ENCODE assay signal across 8 cellular contexts in the genomic region with DNA sequence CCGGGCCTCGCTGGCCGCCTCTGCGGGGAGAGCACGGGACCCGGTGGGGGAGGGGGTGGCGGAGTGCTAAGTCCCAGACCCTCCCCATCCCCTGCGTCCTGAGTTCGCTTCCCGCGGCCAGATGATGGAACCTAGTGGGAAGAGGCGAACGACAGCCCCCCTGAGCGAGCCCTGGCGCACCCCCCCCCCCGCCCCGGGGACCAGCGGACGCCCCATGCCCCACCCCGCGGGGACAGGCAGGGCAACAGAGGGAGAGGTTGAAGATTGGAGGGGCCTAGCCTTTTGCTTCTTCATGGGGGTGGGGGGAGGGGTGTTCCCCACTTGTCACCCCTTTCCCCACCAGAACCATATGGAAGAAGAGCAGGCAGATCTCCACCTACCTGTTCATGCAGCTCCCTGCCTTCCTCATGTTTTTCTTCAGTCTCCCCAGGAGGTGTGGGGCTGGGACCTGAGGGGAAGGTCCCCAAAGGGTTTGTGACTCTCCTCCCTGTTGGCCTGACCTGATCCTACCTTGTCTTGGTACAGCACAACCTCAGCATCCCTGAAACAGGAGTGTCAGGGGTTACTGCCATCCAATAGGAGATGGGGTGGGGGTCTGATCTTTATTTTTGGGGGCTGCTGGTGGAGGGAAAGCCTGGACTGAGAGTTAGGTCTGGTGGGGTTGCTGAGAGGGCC. TPM values are rescaled to one million over a fixed set of nuclear protein-coding genes. Genes with fewer than 3 reads are reported as not detected.
DNase-seq lines count a peak whose midpoint lies in the region; ATAC-seq and TF ChIP-seq lines count a peak whose summit lies in the region.

No MANE protein-coding gene starts in this region.

- H3K4me1 ChIP-seq in duodenal mucosa (ENCODE audit: control insufficient read depth in 1 of 2, insufficient read depth in 2 of 2, low read length in 2 of 2) = peaks cover 16 to 23% of the 10 kb centered on the region in 2 donors

- H3K4me3 ChIP-seq in duodenal mucosa (ENCODE audit: low read depth in 1 of 2, low read length in 2 of 2) = peak overlapping the region; percentile 86 to 88

- H3K9me3 ChIP-seq in duodenal mucosa (ENCODE audit: control insufficient read depth in 1 of 2, low read length in 2 of 2) = no peaks in the 10 kb centered on the region

- ATAC-seq in activated CD8-positive, alpha-beta memory T cell treated with anti-CD3 and anti-CD28 coated beads, Interleukin-2, amount 10 ng/mL, durations not matched to agents 7 days and 5 days = peak; percentile 3
- ATAC-seq in GM21447 (IDR thresholded peaks at IDR 0.05; ENCODE audit: unreplicated experiment) (no peak), left lobe of liver (no peak)

- TF ChIP-seq CTCF in nephron (IDR thresholded peaks at IDR 0.05; ENCODE audit: unreplicated experiment in 3 of 3) = no peak

- H3K36me3 Mint-ChIP-seq in activated CD8-positive, alpha-beta memory T cell treated with anti-CD3 and anti-CD28 coated beads, Interleukin-2, amount 10 ng/mL, durations not matched to agents 7 days and 5 days = peaks cover 13% of the 10 kb centered on the region
- H3K36me3 Mint-ChIP-seq in nephron (ENCODE audit: low read depth) = peaks cover 23% of the 10 kb centered on the region

- DNase-seq in activated CD8-positive, alpha-beta memory T cell treated with anti-CD3 and anti-CD28 coated beads, Interleukin-2, amount 10 ng/mL, durations not matched to agents 7 days and 5 days = no peak
- no peak for DNase-seq in activated CD8-positive, alpha-beta memory T cell treated with anti-CD3 and anti-CD28 coated beads, Interleukin-2, amount 50 U/mL, for 4 hours
- peak; percentile 54 for DNase-seq in NCI-H69 (lab: John Stamatoyannopoulos, UW)
- no peak for DNase-seq in NCI-H1105 treated with DMSO at 0.1 percent for 48 hours (lab: John Stamatoyannopoulos, UW)
- DNase-seq in left lobe of liver (ENCODE audit: low spot score) = no peak

- no peaks in the 10 kb centered on the region for H3K9me3 Mint-ChIP-seq in activated CD8-positive, alpha-beta memory T cell treated with anti-CD3 and anti-CD28 coated beads, Interleukin-2, amount 10 ng/mL, durations not matched to agents 7 days and 5 days (ENCODE audit: low read depth)
- H3K9me3 Mint-ChIP-seq in nephron = no peaks in the 10 kb centered on the region

- H3K36me3 ChIP-seq in duodenal mucosa (ENCODE audit: control insufficient read depth in 1 of 2, insufficient read depth in 2 of 2, low read length in 2 of 2) = peaks cover 7 to 11% of the 10 kb centered on the region in 2 donors

- H3K27me3 ChIP-seq in duodenal mucosa (ENCODE audit: control insufficient read depth in 1 of 2, insufficient read depth in 2 of 2, low read length in 2 of 2) = no peaks in the 10 kb centered on the region

- peaks cover 37% of the 10 kb centered on the region for H3K4me1 Mint-ChIP-seq in activated CD8-positive, alpha-beta memory T cell treated with anti-CD3 and anti-CD28 coated beads, Interleukin-2, amount 10 ng/mL, durations not matched to agents 7 days and 5 days
- H3K4me1 Mint-ChIP-seq in nephron = peaks cover 34% of the 10 kb centered on the region

- peak overlapping the region; percentile 82 to 83 for H3K9ac ChIP-seq in duodenal mucosa (ENCODE audit: low read depth in 1 of 2, low read length in 2 of 2)

- H3K27ac Mint-ChIP-seq in activated CD8-positive, alpha-beta memory T cell treated with anti-CD3 and anti-CD28 coated beads, Interleukin-2, amount 10 ng/mL, durations not matched to agents 7 days and 5 days = peak overlapping the region; percentile 87
- H3K27ac Mint-ChIP-seq in nephron = peak overlapping the region; percentile 96 to 100 (median 99)

- peak overlapping the region; percentile 92 for H3K27ac ChIP-seq in duodenal mucosa (ENCODE audit: low read depth, low read length)

- peaks cover under 1% of the 10 kb centered on the region for H3K27me3 Mint-ChIP-seq in activated CD8-positive, alpha-beta memory T cell treated with anti-CD3 and anti-CD28 coated beads, Interleukin-2, amount 10 ng/mL, durations not matched to agents 7 days and 5 days
- no peaks in the 10 kb centered on the region for H3K27me3 Mint-ChIP-seq in nephron (ENCODE audit: low read depth)

- CTCF ChIA-PET in activated CD8-positive, alpha-beta memory T cell treated with anti-CD3 and anti-CD28 coated beads, Interleukin-2, amount 10 ng/mL, durations not matched to agents 7 days and 5 days (lab: Charles Lee) = interaction anchor here (0.9 to 13.9 kb wide), 3 partner anchors 12 to 159 kb away, joined by 4 to 382 read pairs (median 7); partner anchors contain the start of genes KDM3B and KIF20A

- H3K4me3 Mint-ChIP-seq in activated CD8-positive, alpha-beta memory T cell treated with anti-CD3 and anti-CD28 coated beads, Interleukin-2, amount 10 ng/mL, durations not matched to agents 7 days and 5 days = peak overlapping the region; percentile 84
- H3K4me3 Mint-ChIP-seq in nephron = peak overlapping the region; percentile 89 to 95 (median 92)

RNA-seq across cellular contexts. Expression of gene FAM53C, which starts 0.5 kb away (rescaled TPM):
- total RNA-seq in activated CD8-positive, alpha-beta memory T cell treated with anti-CD3 and anti-CD28 coated beads, Interleukin-2, amount 10 ng/mL, durations not matched to agents 7 days and 5 days = 10 to 100 TPM; 30.5 to 33.5 TPM
- 10.4 TPM for total RNA-seq in left lobe of liver

RNA-seq across cellular contexts. Expression of gene CDC25C, which starts 6.9 kb away (rescaled TPM):
- 10 to 100 TPM; 14.9 to 21.3 TPM for total RNA-seq in activated CD8-positive, alpha-beta memory T cell treated with anti-CD3 and anti-CD28 coated beads, Interleukin-2, amount 10 ng/mL, durations not matched to agents 7 days and 5 days
- not detected for total RNA-seq in left lobe of liver

RNA-seq across cellular contexts. Expression of gene KDM3B, which starts 13.9 kb away (rescaled TPM):
- 10 to 100 TPM; 57.4 to 60.5 TPM for total RNA-seq in activated CD8-positive, alpha-beta memory T cell treated with anti-CD3 and anti-CD28 coated beads, Interleukin-2, amount 10 ng/mL, durations not matched to agents 7 days and 5 days
- total RNA-seq in left lobe of liver = 16.3 TPM

Comparison
In these comparisons a context has a peak if more than half of its experiments do, and no peak if none do; other contexts are left out.
1. RNA of gene CDC25C, which starts 6.9 kb away (total RNA-seq): 14.9 to 21.3 TPM in activated CD8-positive, alpha-beta memory T cell treated with anti-CD3 and anti-CD28 coated beads, Interleukin-2, amount 10 ng/mL, durations not matched to agents 7 days and 5 days; not detected in left lobe of liver (single experiment); every median in the first group is over 10 times any median in the second.